In the genomic region with DNA sequence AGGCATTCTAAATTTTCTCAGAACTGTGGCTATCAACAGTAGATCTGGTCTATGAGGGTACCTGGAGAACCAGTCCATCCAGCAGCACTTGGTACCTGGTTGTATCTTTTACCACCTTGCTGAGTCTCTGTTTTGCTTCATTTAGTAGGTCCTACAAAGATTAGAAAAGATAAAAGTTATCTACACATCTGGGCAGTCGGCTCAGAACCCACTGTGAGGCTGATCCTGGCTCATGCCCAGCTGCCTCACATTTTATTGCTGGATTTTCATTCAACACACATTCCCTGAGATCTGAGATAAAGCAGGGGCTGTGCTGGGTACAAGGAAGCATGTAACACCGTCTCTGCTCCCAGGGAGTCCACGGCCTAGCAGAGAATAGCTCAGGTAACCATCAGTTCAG, we compare ENCODE assay signal across 1 cellular context.
TF ChIP-seq lines count a peak whose summit lies in the region.

No MANE protein-coding gene starts in this region.

TF ChIP-seq in HEK293, 187 proteins besides CTCF, POLR2A, EP300 and RAD21 (continued from another document):
- TF ChIP-seq, protein P1, sequence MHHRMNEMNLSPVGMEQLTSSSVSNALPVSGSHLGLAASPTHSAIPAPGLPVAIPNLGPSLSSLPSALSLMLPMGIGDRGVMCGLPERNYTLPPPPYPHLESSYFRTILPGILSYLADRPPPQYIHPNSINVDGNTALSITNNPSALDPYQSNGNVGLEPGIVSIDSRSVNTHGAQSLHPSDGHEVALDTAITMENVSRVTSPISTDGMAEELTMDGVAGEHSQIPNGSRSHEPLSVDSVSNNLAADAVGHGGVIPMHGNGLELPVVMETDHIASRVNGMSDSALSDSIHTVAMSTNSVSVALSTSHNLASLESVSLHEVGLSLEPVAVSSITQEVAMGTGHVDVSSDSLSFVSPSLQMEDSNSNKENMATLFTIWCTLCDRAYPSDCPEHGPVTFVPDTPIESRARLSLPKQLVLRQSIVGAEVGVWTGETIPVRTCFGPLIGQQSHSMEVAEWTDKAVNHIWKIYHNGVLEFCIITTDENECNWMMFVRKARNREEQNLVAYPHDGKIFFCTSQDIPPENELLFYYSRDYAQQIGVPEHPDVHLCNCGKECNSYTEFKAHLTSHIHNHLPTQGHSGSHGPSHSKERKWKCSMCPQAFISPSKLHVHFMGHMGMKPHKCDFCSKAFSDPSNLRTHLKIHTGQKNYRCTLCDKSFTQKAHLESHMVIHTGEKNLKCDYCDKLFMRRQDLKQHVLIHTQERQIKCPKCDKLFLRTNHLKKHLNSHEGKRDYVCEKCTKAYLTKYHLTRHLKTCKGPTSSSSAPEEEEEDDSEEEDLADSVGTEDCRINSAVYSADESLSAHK (tag by site-specific recombination; IDR thresholded peaks at IDR 0.05) = no peak
- TF ChIP-seq ZXDB (tag by site-specific recombination; IDR thresholded peaks at IDR 0.05) (0 out of 2 replicates have a peak, but pooled peaks have one; percentile 36), ZNF433 (tag by site-specific recombination; IDR thresholded peaks at IDR 0.05; ENCODE audit: low read depth) (no peak), ZNF239 (tag by site-specific recombination; IDR thresholded peaks at IDR 0.05) (no peak), ZNF248 (tag by site-specific recombination; IDR thresholded peaks at IDR 0.05) (no peak), ZNF155 (tag by site-specific recombination; IDR thresholded peaks at IDR 0.05) (no peak), GLI2 (tag by site-specific recombination; IDR thresholded peaks at IDR 0.05; ENCODE audit: borderline replicate concordance, low read depth) (no peak)
- TF ChIP-seq, protein P2, sequence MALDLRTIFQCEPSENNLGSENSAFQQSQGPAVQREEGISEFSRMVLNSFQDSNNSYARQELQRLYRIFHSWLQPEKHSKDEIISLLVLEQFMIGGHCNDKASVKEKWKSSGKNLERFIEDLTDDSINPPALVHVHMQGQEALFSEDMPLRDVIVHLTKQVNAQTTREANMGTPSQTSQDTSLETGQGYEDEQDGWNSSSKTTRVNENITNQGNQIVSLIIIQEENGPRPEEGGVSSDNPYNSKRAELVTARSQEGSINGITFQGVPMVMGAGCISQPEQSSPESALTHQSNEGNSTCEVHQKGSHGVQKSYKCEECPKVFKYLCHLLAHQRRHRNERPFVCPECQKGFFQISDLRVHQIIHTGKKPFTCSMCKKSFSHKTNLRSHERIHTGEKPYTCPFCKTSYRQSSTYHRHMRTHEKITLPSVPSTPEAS (tag by site-specific recombination; IDR thresholded peaks at IDR 0.05) = no peak
TF ChIP-seq in HEK293: peak in this region for 2.
